In the genomic region with DNA sequence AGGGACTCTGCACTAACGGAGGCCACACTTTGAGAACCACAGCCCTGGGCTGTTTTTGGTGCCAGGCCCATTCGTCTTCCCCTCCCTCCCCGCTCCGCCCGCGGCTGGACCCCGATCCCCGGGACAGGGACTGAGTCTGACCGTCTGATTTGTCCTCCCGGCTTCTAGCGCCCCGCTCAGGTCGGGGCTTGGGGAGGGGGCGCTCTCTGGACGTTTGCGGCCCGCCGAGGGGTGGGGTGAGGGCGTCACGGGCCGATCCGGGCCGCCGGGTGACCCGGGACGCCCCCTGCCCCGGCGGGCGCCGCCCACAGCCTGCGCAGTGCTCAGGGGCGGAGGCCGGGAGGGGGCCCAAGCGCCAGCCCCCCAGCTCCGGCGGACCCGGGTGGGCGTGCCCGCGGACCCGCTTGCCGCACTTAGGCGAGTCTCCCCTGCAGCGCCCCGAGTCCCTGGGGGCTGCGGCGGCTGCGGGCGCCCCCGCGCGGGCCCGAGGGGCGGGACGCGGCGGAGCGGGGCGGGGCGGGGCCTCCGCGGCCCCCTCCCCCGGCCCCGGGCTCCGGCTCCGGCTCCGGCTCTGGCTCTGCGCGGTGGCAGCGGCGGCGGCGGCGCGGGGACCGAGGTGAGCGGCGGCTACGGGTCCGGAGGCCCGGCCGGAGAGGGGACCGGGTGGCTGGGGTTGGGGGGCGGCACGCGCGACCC, we compare ENCODE assay signal across 8 cellular contexts. TPM values are rescaled to one million over a fixed set of nuclear protein-coding genes. Genes with fewer than 3 reads are reported as not detected.
DNase-seq lines count a peak whose midpoint lies in the region; ATAC-seq and TF ChIP-seq lines count a peak whose summit lies in the region.

No MANE protein-coding gene starts in this region.

- DNase-seq in Jurkat, Clone E6-1 (ENCODE audit: low read depth, low spot score), result no peak
- peak; percentile 49 to 59 for DNase-seq in activated T-cell treated with anti-CD3 and anti-CD28 coated beads, Interleukin-2, amount 50 U/mL, for 72 hours
- DNase-seq in heart left ventricle (peak in 1 of 5 donors; percentile 51), psoas muscle (peak; percentile 50 to 53), GM19238 (ENCODE audit: insufficient read length, low spot score) (no peak)

- WGBS in heart left ventricle, 4 donors, result 1 to 7% (median 2%) methylated on average over 9 to 87 of the region's 87 CpGs
- 3 to 8% (median 3%) methylated on average over 42 to 87 of the region's 87 CpGs for WGBS in psoas muscle, 3 donors

- peak overlapping the region; percentile 45 for H3K4me3 ChIP-seq in Jurkat, Clone E6-1 (ENCODE audit: low read length)
- H3K4me3 ChIP-seq in heart left ventricle (peak overlapping the region; percentile 37 to 88 (median 58)), psoas muscle (peak overlapping the region; percentile 58)

- no peak for TF ChIP-seq POLR2A in heart left ventricle (IDR thresholded peaks at IDR 0.05)

- H3K27ac ChIP-seq in heart left ventricle (peak overlapping the region in 10 of 12 donors; percentile 28 to 84 (median 54)), psoas muscle (no peak overlapping the region)

- H3K4me1 Mint-ChIP-seq in activated T-cell treated with anti-CD3 and anti-CD28 coated beads, Interleukin-2, amount 50 U/mL, for 72 hours (ENCODE audit: low read depth), result peaks cover 54% of the 10 kb centered on the region

- H3K27me3 Mint-ChIP-seq in activated T-cell treated with anti-CD3 and anti-CD28 coated beads, Interleukin-2, amount 50 U/mL, for 72 hours (ENCODE audit: low read depth), result no peaks in the 10 kb centered on the region

- no peaks in the 10 kb centered on the region for H3K9me3 Mint-ChIP-seq in activated T-cell treated with anti-CD3 and anti-CD28 coated beads, Interleukin-2, amount 50 U/mL, for 72 hours

- no peaks in the 10 kb centered on the region for H3K9me3 ChIP-seq in heart left ventricle
- no peaks in the 10 kb centered on the region for H3K9me3 ChIP-seq in psoas muscle

- intact Hi-C loops in heart left ventricle (cut with DNase I), result no loop called here
- intact Hi-C loops in psoas muscle (cut with DNase I), result no loop called here

- H3K27me3 ChIP-seq in heart left ventricle (peaks cover 0 to 10% (median 0%) of the 10 kb centered on the region in 9 donors), psoas muscle (ENCODE audit: insufficient read depth in 3 of 3, low read length in 2 of 3) (peaks cover 0 to 22% (median 10%) of the 10 kb centered on the region in 3 donors)

- H3K4me1 ChIP-seq in heart left ventricle (peaks cover 0 to 67% (median 15%) of the 10 kb centered on the region in 12 donors), psoas muscle (no peaks in the 10 kb centered on the region)

- peak; percentile 62 to 66 for ATAC-seq in activated T-cell treated with anti-CD3 and anti-CD28 coated beads, Interleukin-2, amount 50 U/mL, for 72 hours (replicated peaks in 1 of 2)
- ATAC-seq in heart left ventricle, result peak in 2 of 4 donors; percentile 43 to 58
- ATAC-seq in psoas muscle, result peak in 3 of 4 donors; percentile 41 to 60 (median 42)
- ATAC-seq in GM19035 (IDR thresholded peaks at IDR 0.05; ENCODE audit: unreplicated experiment), result no peak
- no peak for ATAC-seq in HG02938 (IDR thresholded peaks at IDR 0.05; ENCODE audit: unreplicated experiment)
- ATAC-seq in esophagus mucosa, result no peak

- H3K27ac Mint-ChIP-seq in activated T-cell treated with anti-CD3 and anti-CD28 coated beads, Interleukin-2, amount 50 U/mL, for 72 hours, result no peak overlapping the region

- H3K36me3 ChIP-seq in heart left ventricle (no peaks in the 10 kb centered on the region), psoas muscle (ENCODE audit: insufficient read depth in 1 of 2, low read depth in 1 of 2) (no peaks in the 10 kb centered on the region)

- no peaks in the 10 kb centered on the region for H3K36me3 Mint-ChIP-seq in activated T-cell treated with anti-CD3 and anti-CD28 coated beads, Interleukin-2, amount 50 U/mL, for 72 hours (ENCODE audit: insufficient read depth in 2 of 2)

- no peak for TF ChIP-seq CTCF in heart left ventricle (IDR thresholded peaks at IDR 0.05)
- TF ChIP-seq CTCF in psoas muscle (IDR thresholded peaks at IDR 0.05), result no peak

- peak overlapping the region; percentile 49 to 62 for H3K4me3 Mint-ChIP-seq in activated T-cell treated with anti-CD3 and anti-CD28 coated beads, Interleukin-2, amount 50 U/mL, for 72 hours

RNA-seq across cellular contexts. Expression of a gene that starts 33.7 kb away (rescaled TPM):
- 19.0 TPM for polyA plus RNA-seq in Jurkat, Clone E6-1 (2012; ENCODE audit: insufficient read depth, insufficient read length)
- 10 to 100 TPM; 11.7 to 12.0 TPM for total RNA-seq in activated T-cell treated with anti-CD3 and anti-CD28 coated beads, Interleukin-2, amount 50 U/mL, for 72 hours
- 1 to 10 TPM; 1.6 to 9.5 (median 2.2) TPM for total RNA-seq in heart left ventricle
- polyA plus RNA-seq in heart left ventricle, result 1 to 10 TPM; 2.0 to 2.2 TPM
- 1 to 10 TPM in 3 of 4 donors, under 1 TPM in 1; 0.96 to 2.9 (median 2.5) TPM for total RNA-seq in psoas muscle
- polyA plus RNA-seq in psoas muscle, result 1 to 10 TPM in 1 of 3 donors, under 1 TPM in 2; 0.48 to 1.6 (median 0.75) TPM
- 11.1 TPM for total RNA-seq in esophagus mucosa

Comparison
In these comparisons a context has a peak if more than half of its experiments do, and no peak if none do; other contexts are left out.
1. DNase-seq: peak in activated T-cell treated with anti-CD3 and anti-CD28 coated beads, Interleukin-2, amount 50 U/mL, for 72 hours (2 of 2) and psoas muscle (2 of 2); none in Jurkat, Clone E6-1 (single experiment) and GM19238 (single experiment).
2. ATAC-seq: peak in activated T-cell treated with anti-CD3 and anti-CD28 coated beads, Interleukin-2, amount 50 U/mL, for 72 hours (2 of 2) and psoas muscle (3 of 4); none in GM19035 (single experiment), HG02938 (single experiment) and esophagus mucosa (single experiment).
3. Peak in every context shown above with its lines, with median percentiles within 50 percentile points of each other: H3K4me3 ChIP-seq.